ENCODE assay signal across 1 cellular context in the genomic region with DNA sequence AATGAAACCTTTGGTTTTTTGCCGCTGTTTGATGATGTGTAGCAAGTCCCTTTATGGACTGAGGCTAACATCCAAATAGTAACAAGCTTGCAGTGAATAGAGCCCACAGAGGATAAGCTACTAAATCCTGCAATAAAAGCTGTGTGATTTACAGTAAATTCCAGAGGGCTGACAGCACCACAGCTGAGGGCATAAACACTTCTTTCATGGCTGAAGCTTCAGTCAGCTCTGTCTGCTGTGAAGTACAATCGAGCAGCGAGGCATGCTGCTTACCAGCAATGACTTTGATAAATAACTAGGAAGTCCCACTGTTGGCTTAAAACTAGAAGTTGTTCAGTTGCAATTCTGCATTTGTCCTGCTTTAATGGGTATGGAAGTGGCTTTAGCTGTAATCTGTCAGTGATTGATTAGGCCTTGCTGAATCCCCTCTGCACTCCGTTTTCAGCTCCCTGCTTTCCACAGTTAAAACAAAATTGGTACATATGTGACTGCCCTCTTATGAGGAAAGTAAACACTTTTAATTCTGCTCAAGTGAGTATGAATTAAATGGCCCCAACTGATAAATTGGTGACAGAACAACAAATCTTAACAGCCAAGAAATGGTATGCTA.
TF ChIP-seq lines count a peak whose summit lies in the region.

No MANE protein-coding gene starts in this region.

TF ChIP-seq in H1, 55 proteins besides CTCF, POLR2A, EP300 and RAD21:
- TF ChIP-seq SRF (IDR thresholded peaks at IDR 0.05; ENCODE audit: low read depth, low read length) (no peak), RBBP5 (IDR thresholded peaks at IDR 0.05; ENCODE audit: borderline replicate concordance, low read depth, low read length) (no peak), PHF8 (conservative IDR thresholded peaks at IDR 0.05; ENCODE audit: low read depth, low read length) (no peak), TAF1 (IDR thresholded peaks at IDR 0.05; ENCODE audit: low read depth, low read length) (no peak), FOSL1 (IDR thresholded peaks at IDR 0.05; ENCODE audit: insufficient read depth, low read depth, low read length) (no peak), HDAC2 (IDR thresholded peaks at IDR 0.05; ENCODE audit: borderline replicate concordance in 1 of 2, low read depth in 2 of 2, low read length in 2 of 2) (no peak), KDM1A (IDR thresholded peaks at IDR 0.05; ENCODE audit: borderline replicate concordance, low read length) (no peak), EGR1 (IDR thresholded peaks at IDR 0.05; ENCODE audit: borderline replicate concordance, low read depth, low read length) (no peak)
- TF ChIP-seq, protein P1, sequence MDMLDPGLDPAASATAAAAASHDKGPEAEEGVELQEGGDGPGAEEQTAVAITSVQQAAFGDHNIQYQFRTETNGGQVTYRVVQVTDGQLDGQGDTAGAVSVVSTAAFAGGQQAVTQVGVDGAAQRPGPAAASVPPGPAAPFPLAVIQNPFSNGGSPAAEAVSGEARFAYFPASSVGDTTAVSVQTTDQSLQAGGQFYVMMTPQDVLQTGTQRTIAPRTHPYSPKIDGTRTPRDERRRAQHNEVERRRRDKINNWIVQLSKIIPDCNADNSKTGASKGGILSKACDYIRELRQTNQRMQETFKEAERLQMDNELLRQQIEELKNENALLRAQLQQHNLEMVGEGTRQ (IDR thresholded peaks at IDR 0.05; ENCODE audit: low read length) = no peak
